9 cellular contexts compared by ENCODE assay signal in genomic region chr1:9473032-9473792, GRCh38.
A peak's percentile ranks its signal among the peaks of the same experiment; 100 is the strongest.
DNase-seq lines count a peak whose midpoint lies in the region; ATAC-seq and TF ChIP-seq lines count a peak whose summit lies in the region.
"Had no signal": no experiment of that assay in that cellular context is flagged by ENCODE, and none has a peak within 500 bp of the region (broad histone marks: within the 10 kb centered on the region; RNA-seq: fewer than 3 reads in every experiment).

No MANE protein-coding gene starts in this region.

- peaks cover 2% of the 10 kb centered on the region for H3K27me3 Mint-ChIP-seq in endothelial cell (ENCODE audit: unreplicated experiment)

- H3K27ac ChIP-seq in dorsolateral prefrontal cortex = peak overlapping the region in 11 of 59 donors; percentile 11 to 68 (median 32)
- H3K27ac ChIP-seq: HL-60 had no signal

- no peak overlapping the region for H3K4me3 ChIP-seq in dorsolateral prefrontal cortex

- ATAC-seq in HG02885 (IDR thresholded peaks at IDR 0.05; ENCODE audit: poor library complexity, unreplicated experiment) = no peak

- intact Hi-C loops in dorsolateral prefrontal cortex (cut with DNase I) = no loop called here

- no peak overlapping the region for H3K27ac Mint-ChIP-seq in endothelial cell (ENCODE audit: unreplicated experiment)

- H3K9me3 Mint-ChIP-seq in endothelial cell (ENCODE audit: unreplicated experiment) = no peaks in the 10 kb centered on the region

- DNase-seq in DMS79 treated with DMSO at 0.1 percent for 48 hours (lab: John Stamatoyannopoulos, UW) = peak; percentile 88
- peak; percentile 28 for DNase-seq in NCI-H187 treated with DMSO at 0.1 percent for 48 hours (lab: John Stamatoyannopoulos, UW)
- DNase-seq in dorsolateral prefrontal cortex = peak in 7 of 10 donors; percentile 26 to 57 (median 38)
- DNase-seq in non-pigmented ciliary epithelial cell (ENCODE audit: low read depth) = peak; percentile 73
- DNase-seq in endothelial cell (ENCODE audit: low spot score) = no peak
- DNase-seq in germinal center (ENCODE audit: low spot score) = no peak
- DNase-seq in NCI-H1694 treated with DMSO at 0.1 percent for 48 hours (lab: John Stamatoyannopoulos, UW) = no peak

- H3K36me3 Mint-ChIP-seq in endothelial cell (ENCODE audit: low read depth, unreplicated experiment) = no peaks in the 10 kb centered on the region

- H3K27me3 ChIP-seq in dorsolateral prefrontal cortex = no peaks in the 10 kb centered on the region

- H3K4me3 Mint-ChIP-seq in endothelial cell (ENCODE audit: unreplicated experiment) = no peak overlapping the region

- no peak for TF ChIP-seq CTCF in dorsolateral prefrontal cortex (IDR thresholded peaks at IDR 0.05 in 54 of 56, conservative IDR thresholded peaks at IDR 0.05 in 2 of 56; ENCODE audit: low read depth in 1 of 56, partially characterized antibody in 56 of 56)
- no peak for TF ChIP-seq CTCF in endothelial cell (IDR thresholded peaks at IDR 0.05; ENCODE audit: unreplicated experiment)

- no peaks in the 10 kb centered on the region for H3K4me1 Mint-ChIP-seq in endothelial cell (ENCODE audit: unreplicated experiment)

Comparison
In these comparisons a context has a peak if more than half of its experiments do, and no peak if none do; other contexts are left out.
1. DNase-seq: peak in DMS79 treated with DMSO at 0.1 percent for 48 hours (single experiment), NCI-H187 treated with DMSO at 0.1 percent for 48 hours (single experiment), dorsolateral prefrontal cortex (7 of 10) and non-pigmented ciliary epithelial cell (single experiment); none in endothelial cell (single experiment), germinal center (single experiment) and NCI-H1694 treated with DMSO at 0.1 percent for 48 hours (single experiment).